Comparison of ENCODE assay signal across 20 cellular contexts in genomic region chr9:71465392-71465791, GRCh38.
DNase-seq lines count a peak whose midpoint lies in the region; ATAC-seq, FAIRE-seq and TF ChIP-seq lines count a peak whose summit lies in the region.
"Had no signal": no experiment of that assay in that cellular context is flagged by ENCODE, and none has a peak within 500 bp of the region (broad histone marks: within the 10 kb centered on the region; RNA-seq: fewer than 3 reads in every experiment).

No MANE protein-coding gene starts in this region.

- BruUV-seq in HepG2 (replicated peaks; lab: Mats Ljungman, UMichigan), result no TSS peak
- no TSS peak for BruUV-seq in endothelial cell of umbilical vein (replicated peaks; lab: Mats Ljungman, UMichigan)

- no peak for ATAC-seq in HepG2
- no peak for ATAC-seq in right lobe of liver
- ATAC-seq: CD8-positive, alpha-beta T cell had no signal

- H3K4me1 Mint-ChIP-seq in H9, result peaks cover 6 to 7% of the 10 kb centered on the region in 2 experiments; a peak in 3 of 4 replicates
- H3K4me1 Mint-ChIP-seq: B cell; CD4-positive, CD25-positive, alpha-beta regulatory T cell had no signal

- H2BK15ac ChIP-seq in H9 (ENCODE audit: low read depth, low read length), result no peak overlapping the region

- no peaks in the 10 kb centered on the region; the same call in 1 of the 2 replicates for H4K20me1 ChIP-seq in HepG2 (ENCODE audit: insufficient read depth, low read length)
- no peaks in the 10 kb centered on the region for H4K20me1 ChIP-seq in endothelial cell of umbilical vein (replicated peaks; ENCODE audit: control insufficient read depth, extremely low read depth, insufficient read depth, low read length)
- H4K20me1 ChIP-seq in H9 (ENCODE audit: control insufficient read depth, insufficient read depth, insufficient read length), result no peaks in the 10 kb centered on the region
- H4K20me1 ChIP-seq: BLaER1 had no signal

- DNase-seq in HepG2 (ENCODE audit: low spot score) (no peak), right lobe of liver (no peak), MV-4-11 (lab: John Stamatoyannopoulos, UW) (peak; percentile 13), endothelial cell of umbilical vein (ENCODE audit: low read depth, low spot score) (no peak), H9 (no peak), NCI-H1930 (lab: John Stamatoyannopoulos, UW) (no peak), NOMO-1 treated with dmso at 0.1 percent for 144 hours (lab: John Stamatoyannopoulos, UW; ENCODE audit: unreplicated experiment) (no peak)
- DNase-seq: Caco-2; CD4-positive, CD25-positive, alpha-beta regulatory T cell; CD8-positive, alpha-beta T cell; DMS153; DND-41; GOT3; HCEC 1CT had no signal

- H3K9ac ChIP-seq in HepG2 (ENCODE audit: insufficient read depth, low read depth, low read length), result no peak overlapping the region
- H3K9ac ChIP-seq in endothelial cell of umbilical vein (replicated peaks; ENCODE audit: extremely low read depth, insufficient read depth, low read length), result no peak overlapping the region
- no peak overlapping the region for H3K9ac ChIP-seq in H9 (ENCODE audit: extremely low read depth, insufficient read length, low read length)
- H3K9ac ChIP-seq: BLaER1 had no signal

- 8% methylated on average over 4 of the region's 4 CpGs for WGBS in HepG2 (ENCODE audit: low lambda C conversion rate)
- 57% methylated on average over 3 of the region's 4 CpGs for WGBS in right lobe of liver (ENCODE audit: insufficient coverage, low coverage, low lambda C conversion rate, missing lambda C conversion rate)
- no CpG with 5 or more reads among the region's 4 CpGs for WGBS in H9 (ENCODE audit: extremely low coverage, insufficient read length, low lambda C conversion rate)

- no peak overlapping the region for H3K56ac ChIP-seq in H9 (ENCODE audit: insufficient read length, low read depth, low read length)

- H3K36me3 Mint-ChIP-seq in H9 (ENCODE audit: insufficient read depth in 1 of 3, low read depth in 3 of 3), result no peaks in the 10 kb centered on the region; a peak in 1 of 7 replicates
- H3K36me3 Mint-ChIP-seq: CD4-positive, CD25-positive, alpha-beta regulatory T cell; CD8-positive, alpha-beta T cell had no signal

- no peak overlapping the region for H3K23ac ChIP-seq in H9 (ENCODE audit: insufficient read length, low read depth, low read length)

- no peak overlapping the region for H2AFZ ChIP-seq in HepG2 (ENCODE audit: low read length)
- no peak overlapping the region for H2AFZ ChIP-seq in endothelial cell of umbilical vein (ENCODE audit: low read depth, low read length)
- H2AFZ ChIP-seq in H9 (ENCODE audit: low read length), result no peak overlapping the region

- no peaks in the 10 kb centered on the region for H3K23me2 ChIP-seq in H9 (ENCODE audit: insufficient read length, low read depth, low read length, poor library complexity, severe bottlenecking)

- POLR2A ChIA-PET in HepG2 (lab: Yijun Ruan, JAX), result no interaction called here
- POLR2A ChIA-PET in endothelial cell of umbilical vein (lab: Charles Lee), result no interaction called here

- no peaks in the 10 kb centered on the region for H3K79me1 ChIP-seq in H9 (ENCODE audit: insufficient read depth, low read depth, low read length, poor library complexity, severe bottlenecking)

- H4K8ac ChIP-seq in H9 (replicated peaks; ENCODE audit: insufficient read length, low read depth, low read length), result no peak overlapping the region

- H3K14ac ChIP-seq in H9 (ENCODE audit: insufficient read depth, low read length), result no peak overlapping the region

- no peak overlapping the region for H2BK120ac ChIP-seq in H9 (ENCODE audit: low read depth, low read length, poor library complexity, severe bottlenecking)

- H3K18ac ChIP-seq in H9 (ENCODE audit: insufficient read length, low read depth, low read length), result no peak overlapping the region

- H3K27me3 Mint-ChIP-seq in H9 (ENCODE audit: low read depth), result no peaks in the 10 kb centered on the region
- H3K27me3 Mint-ChIP-seq: CD4-positive, CD25-positive, alpha-beta regulatory T cell had no signal

- H3K27me3 ChIP-seq in HepG2 (ENCODE audit: control insufficient read depth in 1 of 2, insufficient read depth in 2 of 2, low read length in 2 of 2) (no peaks in the 10 kb centered on the region), right lobe of liver (no peaks in the 10 kb centered on the region), endothelial cell of umbilical vein (ENCODE audit: control insufficient read depth in 2 of 2, insufficient read depth in 2 of 2, low read length in 2 of 2) (no peaks in the 10 kb centered on the region), H9 (ENCODE audit: insufficient read depth, low read length) (no peaks in the 10 kb centered on the region)
- H3K27me3 ChIP-seq: BLaER1 had no signal

- no peak for TF ChIP-seq POLR2A in HepG2 (IDR thresholded peaks at IDR 0.05; ENCODE audit: insufficient read depth in 1 of 2, low read depth in 2 of 2, low read length in 2 of 2)
- TF ChIP-seq POLR2A in right lobe of liver (IDR thresholded peaks at IDR 0.05), result no peak
- TF ChIP-seq POLR2A in endothelial cell of umbilical vein (IDR thresholded peaks at IDR 0.05; ENCODE audit: low read depth, low read length), result no peak

- dilution Hi-C loops in endothelial cell of umbilical vein (cut with MboI; ENCODE audit: extremely low pct_ligation_motif_present, low sequenced_read_pairs), result no loop called here

- FAIRE-seq in HepG2 (lab: Jason Lieb, UNC) (no peak), endothelial cell of umbilical vein (lab: Jason Lieb, UNC) (no peak)
- FAIRE-seq: G401.6, GM12892, H54 had no signal

- no peak overlapping the region for H4K5ac ChIP-seq in H9 (ENCODE audit: insufficient read length, low read depth, low read length)

- peaks cover 0 to 7% of the 10 kb centered on the region in 2 experiments; a peak in 1 of 5 replicates for H3K9me3 Mint-ChIP-seq in H9
- H3K9me3 Mint-ChIP-seq: CD8-positive, alpha-beta T cell had no signal

- H3K4me1 ChIP-seq in HepG2 (ENCODE audit: insufficient read depth, low read length) (no peaks in the 10 kb centered on the region), right lobe of liver (no peaks in the 10 kb centered on the region), endothelial cell of umbilical vein (ENCODE audit: control insufficient read depth, extremely low read depth, insufficient read depth, low read length) (no peaks in the 10 kb centered on the region), H9 (ENCODE audit: insufficient read depth, low read length) (no peaks in the 10 kb centered on the region)
- H3K4me1 ChIP-seq: Caco-2 had no signal

- in situ Hi-C loops in HepG2 (cut with HindIII; ENCODE audit: extremely low pct_ligation_motif_present, low pct_unique_long_range_greater_than_20kb), result no loop called here

- no peak overlapping the region for H3K4me3 Mint-ChIP-seq in H9
- H3K4me3 Mint-ChIP-seq: B cell; CD4-positive, CD25-positive, alpha-beta regulatory T cell; CD8-positive, alpha-beta T cell had no signal

- H2AK5ac ChIP-seq in H9 (ENCODE audit: insufficient read length, low read length), result no peak overlapping the region

- H4K91ac ChIP-seq in H9 (ENCODE audit: insufficient read length, low read depth, low read length), result no peak overlapping the region

- H3T11ph ChIP-seq in H9 (ENCODE audit: low read length), result no peak overlapping the region

- no peaks in the 10 kb centered on the region for H3K79me2 ChIP-seq in HepG2 (ENCODE audit: insufficient read depth, low read length)
- no peaks in the 10 kb centered on the region for H3K79me2 ChIP-seq in endothelial cell of umbilical vein (ENCODE audit: control insufficient read depth, insufficient read depth, low read length)
- no peaks in the 10 kb centered on the region for H3K79me2 ChIP-seq in H9 (ENCODE audit: insufficient read depth, low read length)

- H3K9me3 ChIP-seq in HepG2 (ENCODE audit: low read length), result no peaks in the 10 kb centered on the region
- H3K9me3 ChIP-seq in right lobe of liver, result no peaks in the 10 kb centered on the region
- H3K9me3 ChIP-seq in endothelial cell of umbilical vein (replicated peaks; ENCODE audit: control insufficient read depth, insufficient read depth, low read length), result no peaks in the 10 kb centered on the region
- no peaks in the 10 kb centered on the region for H3K9me3 ChIP-seq in H9 (ENCODE audit: control insufficient read depth, low read depth, low read length)
- H3K9me3 ChIP-seq: BLaER1, Caco-2 had no signal

- H3K9me1 ChIP-seq in endothelial cell of umbilical vein (replicated peaks; ENCODE audit: control insufficient read depth, extremely low read depth, insufficient read depth, low read length), result no peaks in the 10 kb centered on the region

- no peak overlapping the region for H2BK20ac ChIP-seq in H9 (ENCODE audit: low read depth, low read length, poor library complexity, severe bottlenecking)

- H3K4me2 ChIP-seq in HepG2 (ENCODE audit: low read depth, low read length) (no peak overlapping the region), endothelial cell of umbilical vein (ENCODE audit: insufficient read depth, low read length) (no peak overlapping the region), H9 (ENCODE audit: insufficient read depth, insufficient read length, low read length) (no peak overlapping the region)
- H3K4me2 ChIP-seq: BLaER1 had no signal

- CTCF ChIA-PET in HepG2 (lab: Yijun Ruan, JAX; ENCODE audit: low intra/inter-chr PET ratio, low total read pairs) (no interaction called here), endothelial cell of umbilical vein (lab: Charles Lee) (interaction anchor here (1.2 to 1.6 kb wide), 2 partner anchors 9 to 80 kb away, joined by 3 read pairs; no protein-coding TSS in a partner anchor)

- no peak overlapping the region for H2BK5ac ChIP-seq in H9 (ENCODE audit: insufficient read length, low read length)

- TF ChIP-seq CTCF in HepG2 (CRISPR knock-in tag; IDR thresholded peaks at IDR 0.05) (no peak), right lobe of liver (IDR thresholded peaks at IDR 0.05) (no peak), endothelial cell of umbilical vein (IDR thresholded peaks at IDR 0.05; ENCODE audit: extremely low read depth in 1 of 2, insufficient read depth in 1 of 2, low read depth in 1 of 2, low read length in 2 of 2) (no peak), H9 (conservative IDR thresholded peaks at IDR 0.05) (no peak)

- H3K4ac ChIP-seq in H9 (ENCODE audit: low read depth, low read length), result no peak overlapping the region

- TF ChIP-seq RAD21 in HepG2 (CRISPR knock-in tag; IDR thresholded peaks at IDR 0.05), result no peak

- no peak overlapping the region for H2BK12ac ChIP-seq in H9 (ENCODE audit: insufficient read length, low read depth, low read length)

- intact Hi-C loops in HepG2 (cut with micrococcal nuclease; ENCODE audit: unreplicated experiment) (no loop called here), right lobe of liver (cut with DNase I) (no loop called here), endothelial cell of umbilical vein (cut with micrococcal nuclease) (no loop called here)

- H3K4me3 ChIP-seq in HepG2 (replicated peaks in 1 of 3; ENCODE audit: insufficient read depth in 1 of 3, low read depth in 2 of 3, low read length in 3 of 3) (no peak overlapping the region), right lobe of liver (no peak overlapping the region), endothelial cell of umbilical vein (replicated peaks in 1 of 3; ENCODE audit: insufficient read depth in 1 of 3, low read depth in 1 of 3, low read length in 3 of 3) (no peak overlapping the region)
- H3K4me3 ChIP-seq: BLaER1 had no signal

- no peak overlapping the region for H3K27ac ChIP-seq in HepG2 (ENCODE audit: extremely low read length, insufficient read depth, low read length)
- H3K27ac ChIP-seq in right lobe of liver, result no peak overlapping the region
- H3K27ac ChIP-seq in endothelial cell of umbilical vein (ENCODE audit: insufficient read depth, low read depth, low read length), result no peak overlapping the region
- no peak overlapping the region for H3K27ac ChIP-seq in H9 (ENCODE audit: insufficient read length, low read depth, low read length)
- H3K27ac ChIP-seq: BLaER1, C4-2B had no signal

- H3K36me3 ChIP-seq in HepG2 (replicated peaks in 1 of 2; ENCODE audit: control insufficient read depth in 1 of 2, insufficient read depth in 2 of 2, low read length in 2 of 2), result no peaks in the 10 kb centered on the region
- H3K36me3 ChIP-seq in right lobe of liver, result no peaks in the 10 kb centered on the region
- H3K36me3 ChIP-seq in endothelial cell of umbilical vein (ENCODE audit: control insufficient read depth in 2 of 2, extremely low read depth in 1 of 2, insufficient read depth in 2 of 2, low read length in 2 of 2), result no peaks in the 10 kb centered on the region
- H3K36me3 ChIP-seq: BLaER1 had no signal

- TF ChIP-seq EP300 in HepG2 (IDR thresholded peaks at IDR 0.05; ENCODE audit: low read depth in 2 of 2, low read length in 2 of 2) (no peak), HepG2 (CRISPR knock-in tag; IDR thresholded peaks at IDR 0.05; ENCODE audit: borderline replicate concordance) (no peak)

- no peak overlapping the region; a peak in 1 of 7 replicates for H3K27ac Mint-ChIP-seq in H9
- H3K27ac Mint-ChIP-seq: B cell; CD4-positive, CD25-positive, alpha-beta regulatory T cell; CD8-positive, alpha-beta T cell had no signal
